8 cellular contexts compared by ENCODE assay signal in genomic region chr15:99734040-99734291, GRCh38. TPM values are rescaled to one million over a fixed set of nuclear protein-coding genes. Genes with fewer than 3 reads are reported as not detected.
DNase-seq lines count a peak whose midpoint lies in the region; ATAC-seq and TF ChIP-seq lines count a peak whose summit lies in the region.
"Not testable (repeated sequence)": the region's sequence is repeated elsewhere in the genome, so short reads cannot be mapped to it uniquely, and the experiment has no call there.

No MANE protein-coding gene starts in this region.

- not testable (repeated sequence) for H3K27me3 ChIP-seq in CD8-positive, alpha-beta memory T cell (ENCODE audit: insufficient read depth, low read length, poor library complexity, severe bottlenecking); body of pancreas; foreskin keratinocyte; mucosa of rectum (ENCODE audit: control insufficient read depth in 2 of 2, insufficient read depth in 2 of 2, low read length in 2 of 2); prostate gland (replicated peaks; ENCODE audit: insufficient read depth); tibial artery

- H3K27ac ChIP-seq in CD8-positive, alpha-beta memory T cell (ENCODE audit: low read depth, low read length) = peak overlapping the region; percentile 53
- H3K27ac ChIP-seq in body of pancreas (peak overlapping the region in 3 of 4 donors; percentile 84 to 87 (median 84)), foreskin keratinocyte (peak overlapping the region; percentile 91), mucosa of rectum (ENCODE audit: low read depth in 2 of 2, low read length in 2 of 2) (peak overlapping the region; percentile 95 to 96), prostate gland (peak overlapping the region; percentile 69 to 81), tibial artery (peak overlapping the region; percentile 82 to 86)

- H3K9me3 ChIP-seq in CD8-positive, alpha-beta memory T cell (ENCODE audit: low read length); body of pancreas; mucosa of rectum (ENCODE audit: control insufficient read depth in 2 of 2, low read length in 2 of 2); prostate gland; tibial artery: not testable (repeated sequence)

- H3K36me3 ChIP-seq in CD8-positive, alpha-beta memory T cell (ENCODE audit: insufficient read depth, low read length); body of pancreas (replicated peaks in 1 of 2; ENCODE audit: insufficient read depth in 1 of 2, low read depth in 2 of 2); mucosa of rectum (ENCODE audit: control insufficient read depth in 2 of 2, insufficient read depth in 2 of 2, low read length in 2 of 2); prostate gland; tibial artery: not testable (repeated sequence)

- peak overlapping the region in 6 of 8 donors; percentile 80 to 94 (median 86) for H3K27ac Mint-ChIP-seq in CD8-positive, alpha-beta memory T cell
- H3K27ac Mint-ChIP-seq in activated CD4-positive, alpha-beta T cell treated with anti-CD3 and anti-CD28 coated beads, Interleukin-2, amount 10 ng/mL, durations not matched to agents 7 days and 5 days = peak overlapping the region; percentile 94

- not testable (repeated sequence) for DNase-seq in CD8-positive, alpha-beta memory T cell; NB4 (ENCODE audit: low read depth); activated CD4-positive, alpha-beta T cell treated with anti-CD3 and anti-CD28 coated beads, Interleukin-2, amount 10 ng/mL, durations not matched to agents 7 days and 5 days; body of pancreas; foreskin keratinocyte; prostate gland (ENCODE audit: low spot score); tibial artery

- H3K9me3 Mint-ChIP-seq in CD8-positive, alpha-beta memory T cell; activated CD4-positive, alpha-beta T cell treated with anti-CD3 and anti-CD28 coated beads, Interleukin-2, amount 10 ng/mL, durations not matched to agents 7 days and 5 days: not testable (repeated sequence)

- WGBS in body of pancreas, 2 donors = 94 to 97% methylated on average over 13 of the region's 13 CpGs
- WGBS in prostate gland = 95% methylated on average over 13 of the region's 13 CpGs

- peaks cover 0 to 10% (median 6%) of the 10 kb centered on the region in 3 donors for H3K36me3 Mint-ChIP-seq in CD8-positive, alpha-beta memory T cell
- H3K36me3 Mint-ChIP-seq in activated CD4-positive, alpha-beta T cell treated with anti-CD3 and anti-CD28 coated beads, Interleukin-2, amount 10 ng/mL, durations not matched to agents 7 days and 5 days (ENCODE audit: low read depth) = peaks cover 16% of the 10 kb centered on the region

- POLR2A ChIA-PET in CD8-positive, alpha-beta memory T cell (lab: Charles Lee) = interaction anchor here (1.0 kb wide), 1 partner anchor 192 kb away, joined by 4 read pairs; no protein-coding TSS in a partner anchor
- POLR2A ChIA-PET in activated CD4-positive, alpha-beta T cell treated with anti-CD3 and anti-CD28 coated beads, Interleukin-2, amount 10 ng/mL, durations not matched to agents 7 days and 5 days (lab: Charles Lee) = not testable (repeated sequence)

- H3K4me3 ChIP-seq in CD8-positive, alpha-beta memory T cell (ENCODE audit: low read length) = peak overlapping the region; percentile 58
- peak overlapping the region; percentile 45 for H3K4me3 ChIP-seq in NB4 (ENCODE audit: low read depth, low read length)
- not testable (repeated sequence) for H3K4me3 ChIP-seq in body of pancreas
- peak overlapping the region; percentile 72 to 76 for H3K4me3 ChIP-seq in mucosa of rectum (ENCODE audit: low read length in 2 of 2)
- H3K4me3 ChIP-seq in prostate gland = peak overlapping the region in 1 of 2 donors; percentile 93
- peak overlapping the region; percentile 77 to 81 for H3K4me3 ChIP-seq in tibial artery

- H3K27me3 Mint-ChIP-seq in CD8-positive, alpha-beta memory T cell; activated CD4-positive, alpha-beta T cell treated with anti-CD3 and anti-CD28 coated beads, Interleukin-2, amount 10 ng/mL, durations not matched to agents 7 days and 5 days: not testable (repeated sequence)

- intact Hi-C loops in body of pancreas (cut with DNase I); prostate gland (cut with DNase I); tibial artery (cut with DNase I; ENCODE audit: low total_unique reads): not testable (repeated sequence)

- peaks cover 12 to 24% (median 22%) of the 10 kb centered on the region in 3 donors for H3K4me1 Mint-ChIP-seq in CD8-positive, alpha-beta memory T cell
- peaks cover 38% of the 10 kb centered on the region for H3K4me1 Mint-ChIP-seq in activated CD4-positive, alpha-beta T cell treated with anti-CD3 and anti-CD28 coated beads, Interleukin-2, amount 10 ng/mL, durations not matched to agents 7 days and 5 days

- not testable (repeated sequence) for TF ChIP-seq POLR2A in NB4 (IDR thresholded peaks at IDR 0.05; ENCODE audit: extremely low read depth, insufficient read length); body of pancreas (IDR thresholded peaks at IDR 0.05); prostate gland (IDR thresholded peaks at IDR 0.05)

- peak overlapping the region; percentile 70 to 89 (median 79) for H3K4me3 Mint-ChIP-seq in CD8-positive, alpha-beta memory T cell
- H3K4me3 Mint-ChIP-seq in activated CD4-positive, alpha-beta T cell treated with anti-CD3 and anti-CD28 coated beads, Interleukin-2, amount 10 ng/mL, durations not matched to agents 7 days and 5 days = peak overlapping the region; percentile 67

- CTCF ChIA-PET in CD8-positive, alpha-beta memory T cell (lab: Charles Lee) = interaction anchor here (1.2 to 1.9 kb wide), 3 partner anchors 20 to 30 kb away, joined by 4 to 9 read pairs (median 5); no protein-coding TSS in a partner anchor
- CTCF ChIA-PET in activated CD4-positive, alpha-beta T cell treated with anti-CD3 and anti-CD28 coated beads, Interleukin-2, amount 10 ng/mL, durations not matched to agents 7 days and 5 days (lab: Charles Lee) = interaction anchor here (1.0 to 1.1 kb wide), 3 partner anchors 81 to 482 kb away, joined by 3 read pairs; partner anchors contain the start of gene LRRC28

- peak overlapping the region; percentile 75 to 83 for H3K9ac ChIP-seq in mucosa of rectum (ENCODE audit: low read depth in 1 of 2, low read length in 2 of 2)

- not testable (repeated sequence) for TF ChIP-seq CTCF in NB4 (IDR thresholded peaks at IDR 0.05; ENCODE audit: low read depth, low read length); body of pancreas (IDR thresholded peaks at IDR 0.05); foreskin keratinocyte (conservative IDR thresholded peaks at IDR 0.05); prostate gland (IDR thresholded peaks at IDR 0.05); tibial artery (IDR thresholded peaks at IDR 0.05)

- not testable (repeated sequence) for ATAC-seq in body of pancreas, foreskin keratinocyte

- H3K4me1 ChIP-seq in CD8-positive, alpha-beta memory T cell (ENCODE audit: insufficient read depth, low read length) = peaks cover 11% of the 10 kb centered on the region
- H3K4me1 ChIP-seq in body of pancreas (peaks cover 13% of the 10 kb centered on the region), foreskin keratinocyte (peaks cover 12% of the 10 kb centered on the region), tibial artery (peaks cover 5 to 30% (median 13%) of the 10 kb centered on the region in 4 donors)
- H3K4me1 ChIP-seq in mucosa of rectum (ENCODE audit: control insufficient read depth in 2 of 2, insufficient read depth in 2 of 2, low read length in 2 of 2); prostate gland (replicated peaks): not testable (repeated sequence)

RNA-seq across cellular contexts. Expression of gene LYSMD4, which starts 0.7 kb away (rescaled TPM):
- total RNA-seq in CD8-positive, alpha-beta memory T cell = 1 to 10 TPM; 7.9 to 8.4 TPM
- polyA plus RNA-seq in CD8-positive, alpha-beta memory T cell = 6.5 TPM
- 10 to 100 TPM; 10.9 to 11.1 TPM for total RNA-seq in activated CD4-positive, alpha-beta T cell treated with anti-CD3 and anti-CD28 coated beads, Interleukin-2, amount 10 ng/mL, durations not matched to agents 7 days and 5 days
- total RNA-seq in body of pancreas = 10 to 100 TPM in 1 of 2 donors, under 1 TPM in 1; 0.66 to 12.5 TPM
- total RNA-seq in foreskin keratinocyte = 7.5 and 10.9 TPM in 2 replicates
- 5.9 and 7.7 TPM in 2 replicates for polyA plus RNA-seq in foreskin keratinocyte
- 10 to 100 TPM in 1 of 2 donors, 1 to 10 TPM in 1; 2.7 to 21.1 TPM for total RNA-seq in prostate gland
